ENCODE assay signal across 22 cellular contexts in genomic region chr12:42260518-42260917, GRCh38.
"Had no signal": no experiment of that assay in that cellular context is flagged by ENCODE, and none has a peak within 500 bp of the region (broad histone marks: within the 10 kb centered on the region; RNA-seq: fewer than 3 reads in every experiment).

No MANE protein-coding gene starts in this region.

- H3K4me1 ChIP-seq: breast epithelium, gastrocnemius medialis, left ventricle myocardium inferior, spleen, testis, uterus had no signal

- H3K27me3 ChIP-seq: breast epithelium, gastrocnemius medialis, spleen, testis, uterus had no signal

- H3K9me3 ChIP-seq: breast epithelium, gastrocnemius medialis, left ventricle myocardium inferior, mucosa of descending colon, spleen, testis, uterus had no signal

- DNase-seq: activated CD4-positive, alpha-beta T cell treated with anti-CD3 and anti-CD28 coated beads for 36 hours; activated CD4-positive, CD25-positive, alpha-beta regulatory T cell; activated CD8-positive, alpha-beta memory T cell treated with anti-CD3 and anti-CD28 coated beads, Interleukin-2, amount 10 ng/mL, durations not matched to agents 7 days and 5 days; activated CD8-positive, alpha-beta T cell treated with anti-CD3 and anti-CD28 coated beads, Interleukin-2, amount 10 ng/mL, durations not matched to agents 7 days and 5 days; activated T-cell treated with anti-CD3 and anti-CD28 coated beads, Interleukin-2, amount 50 U/mL, for 48 hours; central memory CD4-positive, alpha-beta T cell; gastrocnemius medialis; glutamatergic neuron; islet precursor cell; left ventricle myocardium inferior; mucosa of descending colon; posterior cingulate gyrus; right cardiac atrium; spleen; stimulated activated naive CD4-positive, alpha-beta T cell treated with Interleukin-2 at 50 U/mL for 16 hours; testis; trophoblast cell; uterus had no signal

- ATAC-seq: activated CD4-positive, alpha-beta T cell treated with anti-CD3 and anti-CD28 coated beads for 36 hours; activated CD8-positive, alpha-beta memory T cell treated with anti-CD3 and anti-CD28 coated beads, Interleukin-2, amount 10 ng/mL, durations not matched to agents 7 days and 5 days; activated CD8-positive, alpha-beta T cell treated with anti-CD3 and anti-CD28 coated beads, Interleukin-2, amount 10 ng/mL, durations not matched to agents 7 days and 5 days; activated naive CD4-positive, alpha-beta T cell treated with anti-CD3 and anti-CD28 coated beads, Interleukin-2, amount 50 U/mL, for 72 hours; gastrocnemius medialis; mucosa of descending colon; natural killer cell treated with Interleukin-12 subunit alpha and Interleukin-12 subunit beta and Interleukin-15 and Interleukin-18, amount 100 ng/mL, for 72 hours; right cardiac atrium had no signal

- H3K36me3 ChIP-seq: breast epithelium, gastrocnemius medialis, left ventricle myocardium inferior, spleen, uterus had no signal

- H3K27ac ChIP-seq: breast epithelium, epithelial cell of prostate, gastrocnemius medialis, left ventricle myocardium inferior, spleen, testis, uterus had no signal

- H3K4me3 ChIP-seq: breast epithelium, gastrocnemius medialis, left ventricle myocardium inferior, mucosa of descending colon, spleen, testis, uterus had no signal
